In genomic region chr16:5326395-5326794, GRCh38 we compare ENCODE assay signal across 17 cellular contexts.
DNase-seq lines count a peak whose midpoint lies in the region; ATAC-seq and TF ChIP-seq lines count a peak whose summit lies in the region.
"Had no signal": no experiment of that assay in that cellular context is flagged by ENCODE, and none has a peak within 500 bp of the region (broad histone marks: within the 10 kb centered on the region; RNA-seq: fewer than 3 reads in every experiment).

No MANE protein-coding gene starts in this region.

- CTCF ChIA-PET in CD8-positive, alpha-beta T cell (lab: Charles Lee), result no interaction called here

- POLR2A ChIA-PET in CD8-positive, alpha-beta T cell (lab: Charles Lee), result no interaction called here

- H3K9me3 ChIP-seq in CD8-positive, alpha-beta T cell (ENCODE audit: low read length), result no peaks in the 10 kb centered on the region
- H3K9me3 ChIP-seq: BE2C, BLaER1, Caco-2 had no signal

- H3K4me1 ChIP-seq in CD8-positive, alpha-beta T cell (ENCODE audit: insufficient read depth, low read length), result no peaks in the 10 kb centered on the region
- H3K4me1 ChIP-seq: BE2C, Caco-2 had no signal

- H3K4me3 ChIP-seq in CD8-positive, alpha-beta T cell (ENCODE audit: low read depth, low read length), result no peak overlapping the region
- H3K4me3 ChIP-seq: BLaER1 had no signal

- H3K4me1 Mint-ChIP-seq in CD8-positive, alpha-beta T cell (ENCODE audit: low read depth), result no peaks in the 10 kb centered on the region
- H3K4me1 Mint-ChIP-seq: CD14-positive monocyte; CD4-positive, alpha-beta memory T cell; CD4-positive, CD25-positive, alpha-beta regulatory T cell had no signal

- intact Hi-C loops in CD8-positive, alpha-beta T cell (cut with DNase I, micrococcal nuclease), result no loop called here

- H3K27me3 Mint-ChIP-seq in CD8-positive, alpha-beta T cell (ENCODE audit: low read depth), result peaks cover 3% of the 10 kb centered on the region
- H3K27me3 Mint-ChIP-seq: CD4-positive, CD25-positive, alpha-beta regulatory T cell had no signal

- no peaks in the 10 kb centered on the region for H3K36me3 Mint-ChIP-seq in CD8-positive, alpha-beta T cell
- H3K36me3 Mint-ChIP-seq: CD14-positive monocyte; CD4-positive, alpha-beta memory T cell; CD4-positive, CD25-positive, alpha-beta regulatory T cell had no signal

- no peaks in the 10 kb centered on the region for H3K36me3 ChIP-seq in CD8-positive, alpha-beta T cell (ENCODE audit: insufficient read depth, low read length)
- H3K36me3 ChIP-seq: BE2C, BLaER1 had no signal

- no peak overlapping the region for H3K4me3 Mint-ChIP-seq in CD8-positive, alpha-beta T cell
- H3K4me3 Mint-ChIP-seq: CD14-positive monocyte; CD4-positive, alpha-beta memory T cell; CD4-positive, CD25-positive, alpha-beta regulatory T cell had no signal

- H3K27ac ChIP-seq in CD8-positive, alpha-beta T cell (ENCODE audit: low read depth, low read length), result no peak overlapping the region
- H3K27ac ChIP-seq: BLaER1 had no signal

- TF ChIP-seq CTCF in omental fat pad (IDR thresholded peaks at IDR 0.05), result no peak
- TF ChIP-seq CTCF in CD8-positive, alpha-beta T cell (IDR thresholded peaks at IDR 0.05), result no peak

- peaks cover 6% of the 10 kb centered on the region for H3K9me3 Mint-ChIP-seq in CD8-positive, alpha-beta T cell

- H3K27me3 ChIP-seq in CD8-positive, alpha-beta T cell (ENCODE audit: insufficient read depth, low read length), result no peaks in the 10 kb centered on the region
- H3K27me3 ChIP-seq: BE2C, BLaER1 had no signal

- DNase-seq in NCI-H226 (peak; percentile 34), omental fat pad (ENCODE audit: low spot score) (no peak), germinal center (ENCODE audit: low spot score) (no peak), NCI-H187 treated with DMSO at 0.1 percent for 48 hours (lab: John Stamatoyannopoulos, UW) (no peak)
- DNase-seq in CD8-positive, alpha-beta T cell, result no peak
- DNase-seq: 8988T; ACHN; BE2C; C1 segment of cervical spinal cord; Caco-2; Calu3; CD4-positive, alpha-beta memory T cell; CD4-positive, CD25-positive, alpha-beta regulatory T cell; DMS79 treated with DMSO at 0.1 percent for 48 hours; GF-D8 had no signal

- H3K27ac Mint-ChIP-seq in CD8-positive, alpha-beta T cell, result no peak overlapping the region
- H3K27ac Mint-ChIP-seq: CD14-positive monocyte; CD4-positive, alpha-beta memory T cell; CD4-positive, CD25-positive, alpha-beta regulatory T cell had no signal

- ATAC-seq in omental fat pad (ENCODE audit: low FRiP score), result peak; percentile 56
- ATAC-seq in CD8-positive, alpha-beta T cell, result no peak
